In the genomic region with DNA sequence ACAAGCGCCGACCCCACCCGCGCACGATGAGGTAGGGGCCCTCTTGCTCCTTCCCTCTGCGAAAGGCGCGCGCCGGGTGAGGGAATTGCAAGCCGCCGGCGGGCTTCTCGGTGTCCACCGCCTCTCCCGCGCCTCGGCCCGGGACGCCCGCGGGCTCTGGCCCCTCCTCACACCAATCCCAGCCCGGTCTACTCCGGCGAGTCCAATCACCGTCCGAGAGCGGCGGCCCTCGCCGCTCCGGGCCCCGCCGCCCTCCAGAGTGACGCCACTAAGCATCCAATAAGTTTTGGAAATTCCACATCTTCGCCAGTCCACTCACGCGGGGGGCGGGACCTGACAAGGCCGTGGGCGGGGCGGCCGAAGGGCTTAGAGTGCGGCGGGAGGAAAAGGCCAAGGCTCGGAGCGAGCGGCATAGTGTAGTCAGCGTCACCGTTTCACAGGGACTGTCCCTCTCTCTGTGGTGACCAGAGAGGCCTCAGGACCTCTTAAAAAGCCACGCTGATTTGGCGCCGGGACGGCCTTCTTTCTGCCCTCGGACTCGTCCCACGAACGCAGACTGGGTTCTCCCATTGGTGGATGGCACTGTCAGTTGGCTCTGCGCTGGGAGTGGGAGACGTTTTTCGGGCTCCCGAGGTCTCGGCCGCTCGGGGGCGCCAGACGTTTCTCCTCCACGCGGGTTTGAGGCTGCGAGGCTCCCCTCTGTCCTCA, we compare ENCODE assay signal across 1 cellular context.
TF ChIP-seq lines count a peak whose summit lies in the region.

A gene with protein sequence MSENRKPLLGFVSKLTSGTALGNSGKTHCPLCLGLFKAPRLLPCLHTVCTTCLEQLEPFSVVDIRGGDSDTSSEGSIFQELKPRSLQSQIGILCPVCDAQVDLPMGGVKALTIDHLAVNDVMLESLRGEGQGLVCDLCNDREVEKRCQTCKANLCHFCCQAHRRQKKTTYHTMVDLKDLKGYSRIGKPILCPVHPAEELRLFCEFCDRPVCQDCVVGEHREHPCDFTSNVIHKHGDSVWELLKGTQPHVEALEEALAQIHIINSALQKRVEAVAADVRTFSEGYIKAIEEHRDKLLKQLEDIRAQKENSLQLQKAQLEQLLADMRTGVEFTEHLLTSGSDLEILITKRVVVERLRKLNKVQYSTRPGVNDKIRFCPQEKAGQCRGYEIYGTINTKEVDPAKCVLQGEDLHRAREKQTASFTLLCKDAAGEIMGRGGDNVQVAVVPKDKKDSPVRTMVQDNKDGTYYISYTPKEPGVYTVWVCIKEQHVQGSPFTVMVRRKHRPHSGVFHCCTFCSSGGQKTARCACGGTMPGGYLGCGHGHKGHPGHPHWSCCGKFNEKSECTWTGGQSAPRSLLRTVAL (minus strand): TSS at position 161 of the 708 bp plus-strand sequence. CDS start 548 bp downstream, outside the sequence.

TF ChIP-seq in HepG2, 621 proteins besides CTCF, POLR2A, EP300 and RAD21 (continued from another document and continues in another):
- TF ChIP-seq ZSCAN25 (CRISPR knock-in tag; IDR thresholded peaks at IDR 0.05) = no peak
- TF ChIP-seq SP5 (CRISPR knock-in tag; IDR thresholded peaks at IDR 0.05; ENCODE audit: borderline replicate concordance, low read depth) = peak; percentile 7; the same call in 1 of the 2 replicates
- no peak for TF ChIP-seq FOXK1 (CRISPR knock-in tag; IDR thresholded peaks at IDR 0.05; ENCODE audit: borderline replicate concordance, low read depth)
- no peak for TF ChIP-seq ZNF329 (CRISPR knock-in tag; IDR thresholded peaks at IDR 0.05; ENCODE audit: low read depth)
- no peak for TF ChIP-seq ZNF775 (CRISPR knock-in tag; IDR thresholded peaks at IDR 0.05; ENCODE audit: borderline replicate concordance)
- TF ChIP-seq ZNF598 (CRISPR knock-in tag; IDR thresholded peaks at IDR 0.05; ENCODE audit: borderline replicate concordance) = peak; percentile 84; the same call in 1 of the 2 replicates
- TF ChIP-seq, protein P1, sequence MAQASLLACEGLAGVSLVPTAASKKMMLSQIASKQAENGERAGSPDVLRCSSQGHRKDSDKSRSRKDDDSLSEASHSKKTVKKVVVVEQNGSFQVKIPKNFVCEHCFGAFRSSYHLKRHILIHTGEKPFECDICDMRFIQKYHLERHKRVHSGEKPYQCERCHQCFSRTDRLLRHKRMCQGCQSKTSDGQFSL (CRISPR knock-in tag; IDR thresholded peaks at IDR 0.05) = no peak
- TF ChIP-seq ZNF800 (CRISPR knock-in tag; IDR thresholded peaks at IDR 0.05) = 0 out of 2 replicates have a peak, but pooled peaks have one; percentile 24
- no peak for TF ChIP-seq RCOR2 (CRISPR knock-in tag; IDR thresholded peaks at IDR 0.05)
- peak; percentile 94; the same call in 1 of the 2 replicates for TF ChIP-seq ZNF879 (CRISPR knock-in tag; IDR thresholded peaks at IDR 0.05)
- TF ChIP-seq CSRNP2 (CRISPR knock-in tag; conservative IDR thresholded peaks at IDR 0.05; ENCODE audit: low read depth) = no peak
- TF ChIP-seq ZNF253 (CRISPR knock-in tag; IDR thresholded peaks at IDR 0.05; ENCODE audit: borderline replicate concordance) = no peak
- TF ChIP-seq SOX5 (CRISPR knock-in tag; IDR thresholded peaks at IDR 0.05; ENCODE audit: borderline replicate concordance) = peak; percentile 11; the same call in 1 of the 2 replicates
- 0 out of 2 replicates have a peak, but pooled peaks have one; percentile 58 for TF ChIP-seq RNF2 (conservative IDR thresholded peaks at IDR 0.05; ENCODE audit: low read depth)
- TF ChIP-seq NFIC (IDR thresholded peaks at IDR 0.05; ENCODE audit: low read length) = no peak
- peak; percentile 83; the same call in 1 of the 2 replicates for TF ChIP-seq ZNF891 (CRISPR knock-in tag; IDR thresholded peaks at IDR 0.05)
- no peak for TF ChIP-seq ZBTB39 (CRISPR knock-in tag; IDR thresholded peaks at IDR 0.05)
- TF ChIP-seq SIN3A (IDR thresholded peaks at IDR 0.05; ENCODE audit: borderline replicate concordance, low read depth, low read length) = peak; percentile 59; the same call in 1 of the 2 replicates
- TF ChIP-seq ETS1 (CRISPR knock-in tag; IDR thresholded peaks at IDR 0.05) = no peak
- TF ChIP-seq FOXM1 (CRISPR knock-in tag; IDR thresholded peaks at IDR 0.05) = no peak
- peak; percentile 74 for TF ChIP-seq ZNF350 (CRISPR knock-in tag; IDR thresholded peaks at IDR 0.05; ENCODE audit: borderline replicate concordance, low read depth)
- TF ChIP-seq PBX2 (CRISPR knock-in tag; IDR thresholded peaks at IDR 0.05) = peak; percentile 88
- no peak for TF ChIP-seq ZBTB7A (CRISPR knock-in tag; IDR thresholded peaks at IDR 0.05)
- TF ChIP-seq NFE2L1 (CRISPR knock-in tag; IDR thresholded peaks at IDR 0.05; ENCODE audit: borderline replicate concordance) = no peak
- 0 out of 2 replicates have a peak, but pooled peaks have one; percentile 45 for TF ChIP-seq CC2D1A (CRISPR knock-in tag; IDR thresholded peaks at IDR 0.05)
- TF ChIP-seq PHB2 (IDR thresholded peaks at IDR 0.05; ENCODE audit: partially characterized antibody) = no peak
- TF ChIP-seq RFXAP (CRISPR knock-in tag; IDR thresholded peaks at IDR 0.05; ENCODE audit: borderline replicate concordance) = 0 out of 2 replicates have a peak, but pooled peaks have one; percentile 18
- TF ChIP-seq ZFAT (CRISPR knock-in tag; conservative IDR thresholded peaks at IDR 0.05) = no peak
- TF ChIP-seq HES4 (CRISPR knock-in tag; IDR thresholded peaks at IDR 0.05; ENCODE audit: borderline replicate concordance) = no peak
- no peak for TF ChIP-seq ZSCAN21 (CRISPR knock-in tag; IDR thresholded peaks at IDR 0.05; ENCODE audit: borderline replicate concordance)
- no peak for TF ChIP-seq KAT2B (IDR thresholded peaks at IDR 0.05; ENCODE audit: borderline replicate concordance, low read depth, low read length)
- TF ChIP-seq PHF8 (CRISPR knock-in tag; IDR thresholded peaks at IDR 0.05) = peak; percentile 68
- TF ChIP-seq, protein P2, sequence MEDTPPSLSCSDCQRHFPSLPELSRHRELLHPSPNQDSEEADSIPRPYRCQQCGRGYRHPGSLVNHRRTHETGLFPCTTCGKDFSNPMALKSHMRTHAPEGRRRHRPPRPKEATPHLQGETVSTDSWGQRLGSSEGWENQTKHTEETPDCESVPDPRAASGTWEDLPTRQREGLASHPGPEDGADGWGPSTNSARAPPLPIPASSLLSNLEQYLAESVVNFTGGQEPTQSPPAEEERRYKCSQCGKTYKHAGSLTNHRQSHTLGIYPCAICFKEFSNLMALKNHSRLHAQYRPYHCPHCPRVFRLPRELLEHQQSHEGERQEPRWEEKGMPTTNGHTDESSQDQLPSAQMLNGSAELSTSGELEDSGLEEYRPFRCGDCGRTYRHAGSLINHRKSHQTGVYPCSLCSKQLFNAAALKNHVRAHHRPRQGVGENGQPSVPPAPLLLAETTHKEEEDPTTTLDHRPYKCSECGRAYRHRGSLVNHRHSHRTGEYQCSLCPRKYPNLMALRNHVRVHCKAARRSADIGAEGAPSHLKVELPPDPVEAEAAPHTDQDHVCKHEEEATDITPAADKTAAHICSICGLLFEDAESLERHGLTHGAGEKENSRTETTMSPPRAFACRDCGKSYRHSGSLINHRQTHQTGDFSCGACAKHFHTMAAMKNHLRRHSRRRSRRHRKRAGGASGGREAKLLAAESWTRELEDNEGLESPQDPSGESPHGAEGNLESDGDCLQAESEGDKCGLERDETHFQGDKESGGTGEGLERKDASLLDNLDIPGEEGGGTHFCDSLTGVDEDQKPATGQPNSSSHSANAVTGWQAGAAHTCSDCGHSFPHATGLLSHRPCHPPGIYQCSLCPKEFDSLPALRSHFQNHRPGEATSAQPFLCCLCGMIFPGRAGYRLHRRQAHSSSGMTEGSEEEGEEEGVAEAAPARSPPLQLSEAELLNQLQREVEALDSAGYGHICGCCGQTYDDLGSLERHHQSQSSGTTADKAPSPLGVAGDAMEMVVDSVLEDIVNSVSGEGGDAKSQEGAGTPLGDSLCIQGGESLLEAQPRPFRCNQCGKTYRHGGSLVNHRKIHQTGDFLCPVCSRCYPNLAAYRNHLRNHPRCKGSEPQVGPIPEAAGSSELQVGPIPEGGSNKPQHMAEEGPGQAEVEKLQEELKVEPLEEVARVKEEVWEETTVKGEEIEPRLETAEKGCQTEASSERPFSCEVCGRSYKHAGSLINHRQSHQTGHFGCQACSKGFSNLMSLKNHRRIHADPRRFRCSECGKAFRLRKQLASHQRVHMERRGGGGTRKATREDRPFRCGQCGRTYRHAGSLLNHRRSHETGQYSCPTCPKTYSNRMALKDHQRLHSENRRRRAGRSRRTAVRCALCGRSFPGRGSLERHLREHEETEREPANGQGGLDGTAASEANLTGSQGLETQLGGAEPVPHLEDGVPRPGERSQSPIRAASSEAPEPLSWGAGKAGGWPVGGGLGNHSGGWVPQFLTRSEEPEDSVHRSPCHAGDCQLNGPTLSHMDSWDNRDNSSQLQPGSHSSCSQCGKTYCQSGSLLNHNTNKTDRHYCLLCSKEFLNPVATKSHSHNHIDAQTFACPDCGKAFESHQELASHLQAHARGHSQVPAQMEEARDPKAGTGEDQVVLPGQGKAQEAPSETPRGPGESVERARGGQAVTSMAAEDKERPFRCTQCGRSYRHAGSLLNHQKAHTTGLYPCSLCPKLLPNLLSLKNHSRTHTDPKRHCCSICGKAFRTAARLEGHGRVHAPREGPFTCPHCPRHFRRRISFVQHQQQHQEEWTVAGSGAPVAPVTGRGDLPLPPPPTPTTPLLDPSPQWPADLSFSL (CRISPR knock-in tag; IDR thresholded peaks at IDR 0.05) = no peak
- TF ChIP-seq ZNF331 (CRISPR knock-in tag; IDR thresholded peaks at IDR 0.05) = no peak
- TF ChIP-seq NCOA5 (CRISPR knock-in tag; IDR thresholded peaks at IDR 0.05) = no peak
- TF ChIP-seq KLF15 (CRISPR knock-in tag; IDR thresholded peaks at IDR 0.05; ENCODE audit: borderline replicate concordance) = no peak
- TF ChIP-seq ZNF709 (CRISPR knock-in tag; IDR thresholded peaks at IDR 0.05) = no peak
- no peak for TF ChIP-seq ZNF746 (CRISPR knock-in tag; IDR thresholded peaks at IDR 0.05)
- TF ChIP-seq PRPF4 (IDR thresholded peaks at IDR 0.05; ENCODE audit: low read depth, low read length, poor library complexity, severe bottlenecking) = no peak
- no peak for TF ChIP-seq HOXA3 (CRISPR knock-in tag; IDR thresholded peaks at IDR 0.05)
- TF ChIP-seq YEATS4 (CRISPR knock-in tag; IDR thresholded peaks at IDR 0.05; ENCODE audit: borderline replicate concordance) = peak; percentile 62; the same call in 1 of the 2 replicates
